9 cellular contexts compared by ENCODE assay signal in genomic region chr9:35757527-35758275, GRCh38. TPM values are rescaled to one million over a fixed set of nuclear protein-coding genes. Genes with fewer than 3 reads are reported as not detected.
DNase-seq lines count a peak whose midpoint lies in the region; ATAC-seq and TF ChIP-seq lines count a peak whose summit lies in the region.
"Had no signal": no experiment of that assay in that cellular context is flagged by ENCODE, and none has a peak within 500 bp of the region (broad histone marks: within the 10 kb centered on the region; RNA-seq: fewer than 3 reads in every experiment).

No MANE protein-coding gene starts in this region.

- H3K79me2 ChIP-seq in neural cell (replicated peaks; ENCODE audit: insufficient read depth, low read length): no peaks in the 10 kb centered on the region

- H2AFZ ChIP-seq in neural cell (ENCODE audit: low read depth, low read length): no peak overlapping the region

- intact Hi-C loops in activated CD4-positive, alpha-beta T cell treated with anti-CD3 and anti-CD28 coated beads for 36 hours (cut with DNase I, micrococcal nuclease): loop anchor here (2.0 to 10.0 kb wide), 4 partner anchors 25 to 647 kb away; partner anchors contain the start of genes CREB3 (in 1 of the 2), HINT2 (in 1 of the 2), RNF38 (in 1 of the 2) and TESK1 (in 1 of the 2)

- H3K4me3 Mint-ChIP-seq in activated CD4-positive, alpha-beta T cell treated with anti-CD3 and anti-CD28 coated beads for 36 hours: peak overlapping the region; percentile 97

- H3K27ac Mint-ChIP-seq in activated CD4-positive, alpha-beta T cell treated with anti-CD3 and anti-CD28 coated beads for 36 hours: peak overlapping the region; percentile 91

- no peak for TF ChIP-seq RAD21 in neural cell (conservative IDR thresholded peaks at IDR 0.05)

- peaks cover 6% of the 10 kb centered on the region for H3K36me3 ChIP-seq in neural cell (ENCODE audit: insufficient read depth, low read length)

- TF ChIP-seq CTCF in RWPE1 (conservative IDR thresholded peaks at IDR 0.05; ENCODE audit: low read depth): no peak
- no peak for TF ChIP-seq CTCF in epithelial cell of proximal tubule (conservative IDR thresholded peaks at IDR 0.05; ENCODE audit: low read depth, low read length)
- TF ChIP-seq CTCF in neural cell (IDR thresholded peaks at IDR 0.05; ENCODE audit: poor library complexity, severe bottlenecking): no peak

- no peaks in the 10 kb centered on the region for H3K27me3 ChIP-seq in neural cell (ENCODE audit: insufficient read depth, low read depth, low read length)

- H3K9me3 ChIP-seq in neural cell (ENCODE audit: low read length): no peaks in the 10 kb centered on the region

- H3K36me3 Mint-ChIP-seq in activated CD4-positive, alpha-beta T cell treated with anti-CD3 and anti-CD28 coated beads for 36 hours (ENCODE audit: low read depth): peaks cover 22% of the 10 kb centered on the region

- H3K4me3 ChIP-seq in epithelial cell of proximal tubule (ENCODE audit: low read depth, low read length) (peak overlapping the region; percentile 91), neural cell (ENCODE audit: low read length) (peak overlapping the region; percentile 67)

- H3K9me3 Mint-ChIP-seq in activated CD4-positive, alpha-beta T cell treated with anti-CD3 and anti-CD28 coated beads for 36 hours (ENCODE audit: low read depth): no peaks in the 10 kb centered on the region

- no peak for TF ChIP-seq EP300 in neural cell (conservative IDR thresholded peaks at IDR 0.05; ENCODE audit: poor library complexity, severe bottlenecking)

- H4K20me1 ChIP-seq in neural cell (ENCODE audit: insufficient read depth): no peaks in the 10 kb centered on the region

- peak overlapping the region; percentile 58 for H3K9ac ChIP-seq in neural cell (ENCODE audit: low read length)

- CTCF ChIA-PET in activated CD4-positive, alpha-beta T cell treated with anti-CD3 and anti-CD28 coated beads for 36 hours (lab: Charles Lee): interaction anchor here (0.8 to 2.0 kb wide), 4 partner anchors 8 to 124 kb away, joined by 3 to 13 read pairs (median 6); partner anchors contain the start of genes GBA2 and RGP1
- CTCF ChIA-PET in RWPE1 (lab: Yijun Ruan, JAX): interaction anchor here (0.6 kb wide), 2 partner anchors 131 to 431 kb away, joined by 3 to 4 read pairs; no protein-coding TSS in a partner anchor

- no peaks in the 10 kb centered on the region for H3K27me3 Mint-ChIP-seq in activated CD4-positive, alpha-beta T cell treated with anti-CD3 and anti-CD28 coated beads for 36 hours

- no peak for DNase-seq in activated CD4-positive, alpha-beta T cell treated with anti-CD3 and anti-CD28 coated beads for 36 hours
- no peak for DNase-seq in activated CD4-positive, alpha-beta T cell treated with anti-CD3 and anti-CD28 coated beads, Interleukin-2, amount 50 U/mL, for 48 hours
- DNase-seq in RWPE1 (ENCODE audit: low spot score) (peak; percentile 45), epithelial cell of proximal tubule (ENCODE audit: low read depth) (no peak), DMS153 (lab: John Stamatoyannopoulos, UW) (no peak), kidney glomerular epithelial cell (lab: John Stamatoyannopoulos, UW) (no peak)

- H3F3A ChIP-seq in neural cell (ENCODE audit: insufficient read depth, low read length, poor library complexity, severe bottlenecking): no peaks in the 10 kb centered on the region

- H3K9me2 ChIP-seq in neural cell (ENCODE audit: insufficient read depth, low read length): no peaks in the 10 kb centered on the region

- peaks cover 34% of the 10 kb centered on the region for H3K4me1 Mint-ChIP-seq in activated CD4-positive, alpha-beta T cell treated with anti-CD3 and anti-CD28 coated beads for 36 hours

- H3K4me2 ChIP-seq in neural cell (ENCODE audit: low read length): peak overlapping the region; percentile 37

- H3K27ac ChIP-seq in RWPE1 (peak overlapping the region; percentile 77), neural cell (ENCODE audit: low read length) (no peak overlapping the region)
- H3K27ac ChIP-seq: C4-2B had no signal

- POLR2A ChIA-PET in activated CD4-positive, alpha-beta T cell treated with anti-CD3 and anti-CD28 coated beads for 36 hours (lab: Charles Lee): no interaction called here
- POLR2A ChIA-PET in RWPE1 (lab: Yijun Ruan, JAX; ENCODE audit: low non-redundant PET): interaction anchor here (0.9 kb wide), 1 partner anchor 92 kb away, joined by 3 read pairs; the partner anchor contains the start of gene ARHGEF39

- peak; percentile 23 for ATAC-seq in activated CD4-positive, alpha-beta T cell treated with anti-CD3 and anti-CD28 coated beads for 36 hours
- peak; percentile 27 for ATAC-seq in HG02938 (IDR thresholded peaks at IDR 0.05; ENCODE audit: unreplicated experiment)

TF ChIP-seq in neural cell, 6 proteins besides CTCF, POLR2A, EP300 and RAD21:
- TF ChIP-seq SMC3 (conservative IDR thresholded peaks at IDR 0.05; ENCODE audit: poor library complexity): no peak

RNA-seq across cellular contexts. Expression of gene MSMP, which starts 3.6 kb away (rescaled TPM):
- total RNA-seq in activated CD4-positive, alpha-beta T cell treated with anti-CD3 and anti-CD28 coated beads for 36 hours: under 1 TPM in 1 of 2 experiments, not detected in 1; 0.39 TPM
- total RNA-seq in epithelial cell of proximal tubule: not detected in 2 replicates
- polyA plus RNA-seq in neural cell: not detected in 2 replicates
- not detected in 2 replicates for polyA minus RNA-seq in neural cell

RNA-seq across cellular contexts. Expression of gene RGP1, which starts 8.6 kb away (rescaled TPM):
- total RNA-seq in activated CD4-positive, alpha-beta T cell treated with anti-CD3 and anti-CD28 coated beads for 36 hours: 10 to 100 TPM; 14.0 to 15.5 TPM
- total RNA-seq in epithelial cell of proximal tubule: 13.6 and 14.9 TPM in 2 replicates
- 8.1 and 9.9 TPM in 2 replicates for polyA plus RNA-seq in neural cell
- polyA minus RNA-seq in neural cell: 20.2 and 24.9 TPM in 2 replicates

RNA-seq across cellular contexts. Expression of gene GBA2, which starts 8.7 kb away (rescaled TPM):
- total RNA-seq in activated CD4-positive, alpha-beta T cell treated with anti-CD3 and anti-CD28 coated beads for 36 hours: 10 to 100 TPM; 19.6 to 23.7 TPM
- 32.8 and 39.3 TPM in 2 replicates for total RNA-seq in epithelial cell of proximal tubule
- polyA plus RNA-seq in neural cell: 102 and 113 TPM in 2 replicates
- polyA minus RNA-seq in neural cell: 66.0 and 79.1 TPM in 2 replicates

RNA-seq across cellular contexts. Expression of gene CREB3, which starts 25.2 kb away (rescaled TPM):
- 10 to 100 TPM; 24.0 to 26.0 TPM for total RNA-seq in activated CD4-positive, alpha-beta T cell treated with anti-CD3 and anti-CD28 coated beads for 36 hours
- total RNA-seq in epithelial cell of proximal tubule: 49.9 and 66.4 TPM in 2 replicates
- polyA plus RNA-seq in neural cell: 88.4 and 92.9 TPM in 2 replicates
- 49.9 and 50.9 TPM in 2 replicates for polyA minus RNA-seq in neural cell

RNA-seq across cellular contexts. Expression of gene TLN1, which starts 25.7 kb away (rescaled TPM):
- total RNA-seq in activated CD4-positive, alpha-beta T cell treated with anti-CD3 and anti-CD28 coated beads for 36 hours: 100 to 1,000 TPM; 217 to 238 TPM
- total RNA-seq in epithelial cell of proximal tubule: 114 and 177 TPM in 2 replicates
- 7.1 and 9.0 TPM in 2 replicates for polyA plus RNA-seq in neural cell
- 11.9 and 13.7 TPM in 2 replicates for polyA minus RNA-seq in neural cell
